Comparison of ENCODE assay signal across 1 cellular context in the genomic region with DNA sequence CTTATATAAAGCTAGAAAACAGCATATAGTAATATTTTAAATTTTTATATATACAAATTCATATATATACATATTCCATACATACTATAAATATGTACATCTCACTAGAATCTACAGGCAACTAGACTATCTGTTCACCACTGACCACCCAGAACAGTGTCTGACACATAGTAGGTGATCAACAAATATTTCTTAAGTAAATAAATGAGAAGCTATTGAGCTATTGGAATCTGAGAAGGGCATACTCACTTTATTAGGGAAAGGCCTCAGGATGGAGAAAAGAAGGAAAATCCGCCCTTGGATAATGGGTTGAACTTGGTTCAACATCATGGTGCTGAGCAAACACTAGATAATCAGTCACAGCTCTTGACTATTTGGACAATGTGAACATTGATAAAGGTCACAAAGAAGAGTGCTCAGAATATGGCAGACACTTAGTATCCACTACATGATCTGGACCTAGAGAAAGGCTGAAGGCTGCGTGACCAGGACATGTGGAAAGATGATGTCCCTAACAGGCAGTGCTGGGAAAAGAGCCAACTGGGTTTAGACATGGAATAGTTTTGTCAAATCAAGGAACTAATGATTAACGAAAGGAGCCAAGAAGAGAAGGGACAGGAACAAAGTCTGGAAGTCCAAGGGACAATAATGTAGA.
TF ChIP-seq lines count a peak whose summit lies in the region.

No MANE protein-coding gene starts in this region.

TF ChIP-seq in HepG2, 621 proteins besides CTCF, POLR2A, EP300 and RAD21 (continued from another document and continues in another):
- TF ChIP-seq MLXIP (CRISPR knock-in tag; IDR thresholded peaks at IDR 0.05; ENCODE audit: borderline replicate concordance) (no peak), REPIN1 (CRISPR knock-in tag; IDR thresholded peaks at IDR 0.05; ENCODE audit: borderline replicate concordance, low read depth) (0 out of 2 replicates have a peak, but pooled peaks have one; percentile 28), SRF (IDR thresholded peaks at IDR 0.05; ENCODE audit: low read depth, low read length) (no peak), ZNF598 (CRISPR knock-in tag; IDR thresholded peaks at IDR 0.05; ENCODE audit: borderline replicate concordance) (no peak), ZNF629 (CRISPR knock-in tag; conservative IDR thresholded peaks at IDR 0.05) (peak; percentile 60), GPBP1L1 (CRISPR knock-in tag; IDR thresholded peaks at IDR 0.05) (no peak), IRX3 (CRISPR knock-in tag; IDR thresholded peaks at IDR 0.05; ENCODE audit: borderline replicate concordance, low read depth) (no peak), NCOR1 (IDR thresholded peaks at IDR 0.05; ENCODE audit: borderline replicate concordance, low read length) (no peak; the same call in 1 of the 2 replicates), ZNF234 (CRISPR knock-in tag; conservative IDR thresholded peaks at IDR 0.05) (no peak), JUND (CRISPR knock-in tag; IDR thresholded peaks at IDR 0.05) (no peak), ARID5B (CRISPR knock-in tag; IDR thresholded peaks at IDR 0.05) (peak; percentile 68; the same call in 1 of the 2 replicates), MAFG (CRISPR knock-in tag; IDR thresholded peaks at IDR 0.05) (no peak), MIER3 (CRISPR knock-in tag; IDR thresholded peaks at IDR 0.05; ENCODE audit: borderline replicate concordance) (peak; percentile 25; the same call in 1 of the 2 replicates), TARDBP (CRISPR knock-in tag; IDR thresholded peaks at IDR 0.05) (no peak), ZNF839 (CRISPR knock-in tag; IDR thresholded peaks at IDR 0.05; ENCODE audit: borderline replicate concordance) (no peak), ZSCAN22 (CRISPR knock-in tag; IDR thresholded peaks at IDR 0.05) (no peak), ZFP41 (CRISPR knock-in tag; IDR thresholded peaks at IDR 0.05; ENCODE audit: borderline replicate concordance) (no peak), ZBTB38 (CRISPR knock-in tag; IDR thresholded peaks at IDR 0.05) (no peak), HNRNPK (IDR thresholded peaks at IDR 0.05; ENCODE audit: low read depth, low read length, poor library complexity, severe bottlenecking) (no peak), BHLHE40 (IDR thresholded peaks at IDR 0.05; ENCODE audit: low read length) (no peak), ZNF484 (CRISPR knock-in tag; IDR thresholded peaks at IDR 0.05; ENCODE audit: borderline replicate concordance, low read depth) (no peak), TEAD3 (CRISPR knock-in tag; optimal IDR thresholded peaks at IDR 0.05; ENCODE audit: borderline replicate concordance) (no peak), ZNF605 (CRISPR knock-in tag; IDR thresholded peaks at IDR 0.05) (no peak), CREB3 (CRISPR knock-in tag; IDR thresholded peaks at IDR 0.05) (no peak), PPARG (CRISPR knock-in tag; conservative IDR thresholded peaks at IDR 0.05) (peak; percentile 71), ISL2 (CRISPR knock-in tag; IDR thresholded peaks at IDR 0.05) (no peak), MXD4 (CRISPR knock-in tag; IDR thresholded peaks at IDR 0.05) (peak; percentile 31; the same call in 1 of the 2 replicates), TEF (CRISPR knock-in tag; IDR thresholded peaks at IDR 0.05) (no peak), NAIF1 (CRISPR knock-in tag; IDR thresholded peaks at IDR 0.05; ENCODE audit: borderline replicate concordance) (no peak), HOMEZ (CRISPR knock-in tag; IDR thresholded peaks at IDR 0.05; ENCODE audit: low read depth) (peak; percentile 99), ZNF333 (CRISPR knock-in tag; IDR thresholded peaks at IDR 0.05; ENCODE audit: borderline replicate concordance) (no peak), ZNF784 (CRISPR knock-in tag; IDR thresholded peaks at IDR 0.05; ENCODE audit: borderline replicate concordance) (0 out of 2 replicates have a peak, but pooled peaks have one; percentile 44), CCAR2 (optimal IDR thresholded peaks at IDR 0.05; ENCODE audit: low read depth, low read length) (no peak), ZNF180 (CRISPR knock-in tag; IDR thresholded peaks at IDR 0.05; ENCODE audit: borderline replicate concordance, low read depth) (no peak), ZNF597 (CRISPR knock-in tag; IDR thresholded peaks at IDR 0.05) (no peak), NFIB (CRISPR knock-in tag; IDR thresholded peaks at IDR 0.05; ENCODE audit: borderline replicate concordance) (no peak), ZBTB7B (CRISPR knock-in tag; IDR thresholded peaks at IDR 0.05) (no peak)
- TF ChIP-seq, protein P1, sequence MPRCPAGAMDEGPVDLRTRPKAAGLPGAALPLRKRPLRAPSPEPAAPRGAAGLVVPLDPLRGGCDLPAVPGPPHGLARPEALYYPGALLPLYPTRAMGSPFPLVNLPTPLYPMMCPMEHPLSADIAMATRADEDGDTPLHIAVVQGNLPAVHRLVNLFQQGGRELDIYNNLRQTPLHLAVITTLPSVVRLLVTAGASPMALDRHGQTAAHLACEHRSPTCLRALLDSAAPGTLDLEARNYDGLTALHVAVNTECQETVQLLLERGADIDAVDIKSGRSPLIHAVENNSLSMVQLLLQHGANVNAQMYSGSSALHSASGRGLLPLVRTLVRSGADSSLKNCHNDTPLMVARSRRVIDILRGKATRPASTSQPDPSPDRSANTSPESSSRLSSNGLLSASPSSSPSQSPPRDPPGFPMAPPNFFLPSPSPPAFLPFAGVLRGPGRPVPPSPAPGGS (CRISPR knock-in tag; IDR thresholded peaks at IDR 0.05) = no peak
- TF ChIP-seq, protein P2, sequence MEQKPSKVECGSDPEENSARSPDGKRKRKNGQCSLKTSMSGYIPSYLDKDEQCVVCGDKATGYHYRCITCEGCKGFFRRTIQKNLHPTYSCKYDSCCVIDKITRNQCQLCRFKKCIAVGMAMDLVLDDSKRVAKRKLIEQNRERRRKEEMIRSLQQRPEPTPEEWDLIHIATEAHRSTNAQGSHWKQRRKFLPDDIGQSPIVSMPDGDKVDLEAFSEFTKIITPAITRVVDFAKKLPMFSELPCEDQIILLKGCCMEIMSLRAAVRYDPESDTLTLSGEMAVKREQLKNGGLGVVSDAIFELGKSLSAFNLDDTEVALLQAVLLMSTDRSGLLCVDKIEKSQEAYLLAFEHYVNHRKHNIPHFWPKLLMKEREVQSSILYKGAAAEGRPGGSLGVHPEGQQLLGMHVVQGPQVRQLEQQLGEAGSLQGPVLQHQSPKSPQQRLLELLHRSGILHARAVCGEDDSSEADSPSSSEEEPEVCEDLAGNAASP (CRISPR knock-in tag; IDR thresholded peaks at IDR 0.05; ENCODE audit: borderline replicate concordance) = no peak
- TF ChIP-seq, protein P3, sequence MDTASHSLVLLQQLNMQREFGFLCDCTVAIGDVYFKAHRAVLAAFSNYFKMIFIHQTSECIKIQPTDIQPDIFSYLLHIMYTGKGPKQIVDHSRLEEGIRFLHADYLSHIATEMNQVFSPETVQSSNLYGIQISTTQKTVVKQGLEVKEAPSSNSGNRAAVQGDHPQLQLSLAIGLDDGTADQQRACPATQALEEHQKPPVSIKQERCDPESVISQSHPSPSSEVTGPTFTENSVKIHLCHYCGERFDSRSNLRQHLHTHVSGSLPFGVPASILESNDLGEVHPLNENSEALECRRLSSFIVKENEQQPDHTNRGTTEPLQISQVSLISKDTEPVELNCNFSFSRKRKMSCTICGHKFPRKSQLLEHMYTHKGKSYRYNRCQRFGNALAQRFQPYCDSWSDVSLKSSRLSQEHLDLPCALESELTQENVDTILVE (CRISPR knock-in tag; IDR thresholded peaks at IDR 0.05) = no peak
- TF ChIP-seq, protein P4, sequence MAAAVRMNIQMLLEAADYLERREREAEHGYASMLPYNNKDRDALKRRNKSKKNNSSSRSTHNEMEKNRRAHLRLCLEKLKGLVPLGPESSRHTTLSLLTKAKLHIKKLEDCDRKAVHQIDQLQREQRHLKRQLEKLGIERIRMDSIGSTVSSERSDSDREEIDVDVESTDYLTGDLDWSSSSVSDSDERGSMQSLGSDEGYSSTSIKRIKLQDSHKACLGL (CRISPR knock-in tag; IDR thresholded peaks at IDR 0.05) = no peak
